9 cellular contexts compared by ENCODE assay signal in the genomic region with DNA sequence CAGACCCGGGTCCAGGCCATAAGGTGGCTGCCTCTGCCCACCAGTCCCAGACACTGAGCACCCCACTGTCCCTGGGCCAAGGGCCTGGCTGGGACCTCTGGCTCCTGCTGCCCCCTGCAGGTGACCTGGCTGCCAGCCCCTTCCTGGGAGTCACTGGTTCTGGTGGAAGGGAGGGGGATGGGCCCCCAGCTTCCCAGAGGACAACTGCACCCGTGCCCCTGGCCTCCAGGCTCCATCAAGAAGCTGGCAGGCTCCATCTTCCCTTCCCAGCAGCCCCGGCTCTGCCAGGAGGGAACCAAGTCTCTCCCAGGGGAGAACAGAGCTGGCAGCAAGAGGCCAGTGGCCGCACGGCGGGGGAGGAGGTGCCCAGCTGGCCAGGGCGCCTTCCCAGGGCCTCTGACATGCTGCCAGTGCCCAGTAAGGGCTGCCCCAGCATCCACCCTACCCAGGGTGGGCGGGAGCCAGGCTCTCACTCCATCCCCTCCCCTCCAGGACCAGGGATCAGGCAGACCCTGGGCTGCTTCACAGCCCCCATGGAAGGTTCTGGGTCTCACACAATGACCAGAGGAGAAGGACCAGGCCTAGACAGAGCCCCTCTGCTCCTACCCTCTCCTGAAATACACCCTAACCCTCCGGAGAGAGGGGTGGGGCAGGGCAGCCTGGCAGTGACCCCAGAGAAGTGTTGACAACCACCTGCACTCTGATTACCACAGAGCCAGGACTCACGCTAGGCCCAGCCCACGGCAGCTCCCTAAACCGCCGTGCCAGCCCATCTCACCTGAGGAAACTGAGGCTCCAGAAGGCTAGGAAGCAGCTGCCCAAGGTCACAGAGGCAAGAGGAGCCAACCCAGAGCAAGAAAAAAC. TPM values are rescaled to one million over a fixed set of nuclear protein-coding genes. Genes with fewer than 3 reads are reported as not detected.
DNase-seq lines count a peak whose midpoint lies in the region; ATAC-seq and TF ChIP-seq lines count a peak whose summit lies in the region.
"Had no signal": no experiment of that assay in that cellular context is flagged by ENCODE, and none has a peak within 500 bp of the region (broad histone marks: within the 10 kb centered on the region; RNA-seq: fewer than 3 reads in every experiment).

No MANE protein-coding gene starts in this region.

- no peak overlapping the region for H4K5ac ChIP-seq in mesendoderm (ENCODE audit: low read length)

- H4K8ac ChIP-seq in mesendoderm (ENCODE audit: low read depth, low read length) = no peak overlapping the region

- H3K27ac Mint-ChIP-seq in immature natural killer cell = no peak overlapping the region

- peak overlapping the region; percentile 78 to 97 (median 93) for H3K9ac ChIP-seq in BLaER1 treated with 17β-estradiol and CSF1 and Interleukin-3, amounts not matched to agents 10 nM and 100 nM
- H3K9ac ChIP-seq in colonic mucosa (ENCODE audit: low read depth in 2 of 2, low read length in 2 of 2) (peak overlapping the region; percentile 36 to 81), mesendoderm (ENCODE audit: low read length) (no peak overlapping the region)

- peaks cover 53% of the 10 kb centered on the region for H3K79me2 ChIP-seq in mesendoderm (ENCODE audit: control insufficient read depth, insufficient read depth, low read length)

- intact Hi-C loops in colonic mucosa (cut with DNase I) = no loop called here

- no peak overlapping the region for H2BK120ac ChIP-seq in mesendoderm (ENCODE audit: low read depth, low read length)

- peak overlapping the region in 8 of 10 experiments; percentile 23 to 100 (median 94); a peak in 10 of 20 replicates for H3K4me3 ChIP-seq in BLaER1 treated with 17β-estradiol and CSF1 and Interleukin-3, amounts not matched to agents 10 nM and 100 nM
- H3K4me3 ChIP-seq in colonic mucosa (no peak overlapping the region), mesendoderm (ENCODE audit: low read length) (no peak overlapping the region)

- peak overlapping the region; percentile 88 to 98 (median 97) for H3K4me2 ChIP-seq in BLaER1 treated with 17β-estradiol and CSF1 and Interleukin-3, amounts not matched to agents 10 nM and 100 nM
- no peak overlapping the region for H3K4me2 ChIP-seq in mesendoderm (ENCODE audit: low read length)

- peaks cover 53 to 85% (median 82%) of the 10 kb centered on the region in 11 experiments; a peak in 21 of 22 replicates for H4K20me1 ChIP-seq in BLaER1 treated with 17β-estradiol and CSF1 and Interleukin-3, amounts not matched to agents 10 nM and 100 nM

- no peaks in the 10 kb centered on the region for H3K27me3 ChIP-seq in BLaER1 treated with 17β-estradiol and CSF1 and Interleukin-3, amounts not matched to agents 10 nM and 100 nM
- no peaks in the 10 kb centered on the region for H3K27me3 ChIP-seq in colonic mucosa
- H3K27me3 ChIP-seq in mesendoderm (ENCODE audit: insufficient read depth, low read length, poor library complexity) = no peaks in the 10 kb centered on the region

- H3K79me1 ChIP-seq in mesendoderm (ENCODE audit: low read length) = peaks cover 13% of the 10 kb centered on the region

- TF ChIP-seq CTCF in colonic mucosa (IDR thresholded peaks at IDR 0.05) = peak; percentile 23

- no CpG with 5 or more reads among the region's 13 CpGs for WGBS in mesendoderm (ENCODE audit: extremely low coverage, insufficient coverage, low lambda C conversion rate)

- H3K4ac ChIP-seq in mesendoderm (ENCODE audit: low read depth, low read length) = no peak overlapping the region

- peaks cover 43 to 72% (median 63%) of the 10 kb centered on the region in 10 experiments for H3K4me1 ChIP-seq in BLaER1 treated with 17β-estradiol and CSF1 and Interleukin-3, amounts not matched to agents 10 nM and 100 nM
- H3K4me1 ChIP-seq in colonic mucosa = peaks cover 25% of the 10 kb centered on the region
- H3K4me1 ChIP-seq in mesendoderm (ENCODE audit: control insufficient read depth, low read depth, low read length) = peaks cover 5% of the 10 kb centered on the region

- peak overlapping the region in 1 of 5 donors; percentile 7 for H3K4me3 Mint-ChIP-seq in immature natural killer cell

- peaks cover 19 to 55% (median 47%) of the 10 kb centered on the region in 11 experiments for H3K36me3 ChIP-seq in BLaER1 treated with 17β-estradiol and CSF1 and Interleukin-3, amounts not matched to agents 10 nM and 100 nM
- peaks cover 3% of the 10 kb centered on the region for H3K36me3 ChIP-seq in colonic mucosa
- H3K36me3 ChIP-seq in mesendoderm (ENCODE audit: control insufficient read depth, insufficient read depth, low read length) = no peaks in the 10 kb centered on the region

- ATAC-seq in activated CD4-positive, CD25-positive, alpha-beta regulatory T cell treated with anti-CD3 and anti-CD28 coated beads, Interleukin-2, amount 50 U/mL, for 24 hours = no peak

- H2AK5ac ChIP-seq in mesendoderm (ENCODE audit: low read length) = no peak overlapping the region

- no peaks in the 10 kb centered on the region for H3K36me3 Mint-ChIP-seq in immature natural killer cell

- no peak overlapping the region for H3K18ac ChIP-seq in mesendoderm (ENCODE audit: low read length)

- DNase-seq in LHCN-M2 (ENCODE audit: low read depth) (peak; percentile 46), colonic mucosa (no peak), mesendoderm (peak; percentile 60), immature natural killer cell (no peak), SW 1271 (lab: John Stamatoyannopoulos, UW) (no peak)
- DNase-seq in stimulated activated CD8-positive, alpha-beta memory T cell treated with anti-CD3 and anti-CD28 coated beads, Interleukin-4, amount 100 ng/mL, for 48 hours = no peak

- no peaks in the 10 kb centered on the region for H3K9me3 ChIP-seq in BLaER1 treated with 17β-estradiol and CSF1 and Interleukin-3, amounts not matched to agents 10 nM and 100 nM (replicated peaks in 1 of 11)
- H3K9me3 ChIP-seq in colonic mucosa = no peaks in the 10 kb centered on the region

- no peak overlapping the region for H3K23ac ChIP-seq in mesendoderm (ENCODE audit: low read length)

- peaks cover 4 to 13% (median 5%) of the 10 kb centered on the region in 3 donors for H3K27me3 Mint-ChIP-seq in immature natural killer cell (ENCODE audit: low read depth in 3 of 3)

- peaks cover 31 to 37% of the 10 kb centered on the region in 2 donors for H3K4me1 Mint-ChIP-seq in immature natural killer cell

- no peaks in the 10 kb centered on the region for H3K9me3 Mint-ChIP-seq in immature natural killer cell

- H2BK15ac ChIP-seq in mesendoderm (replicated peaks; ENCODE audit: low read depth) = no peak overlapping the region

- no peak overlapping the region for H2BK5ac ChIP-seq in mesendoderm (ENCODE audit: low read length)

- no peak overlapping the region for H3K56ac ChIP-seq in mesendoderm (ENCODE audit: low read length)

- peak overlapping the region; percentile 34 to 93 (median 82); a peak in 21 of 22 replicates for H3K27ac ChIP-seq in BLaER1 treated with 17β-estradiol and CSF1 and Interleukin-3, amounts not matched to agents 10 nM and 100 nM
- H3K27ac ChIP-seq in colonic mucosa (peak overlapping the region; percentile 71), mesendoderm (ENCODE audit: low read depth, low read length) (no peak overlapping the region)

RNA-seq across cellular contexts. Expression of a gene that starts 3.6 kb away (rescaled TPM):
- total RNA-seq in LHCN-M2 (2014; rRNA removed) = 52.5 and 60.3 TPM in 2 replicates
- 24.4 TPM for polyA plus RNA-seq in LHCN-M2 (2012)
- 100 to 1,000 TPM; 111 to 285 TPM for total RNA-seq in colonic mucosa
- polyA plus RNA-seq in mesendoderm (2013, experiment 1 of 2) = 51.3 TPM
- 49.9 TPM for polyA plus RNA-seq in mesendoderm (2013, experiment 2 of 2)
- polyA plus RNA-seq in immature natural killer cell = 10 to 100 TPM in 1 of 3 donors, 1 to 10 TPM in 2; 4.6 to 11.6 (median 7.4) TPM

RNA-seq across cellular contexts. Expression of a gene that starts 41.5 kb away (rescaled TPM):
- total RNA-seq in LHCN-M2 (2014; rRNA removed) (not detected in 2 replicates), colonic mucosa (1 to 10 TPM in 1 of 2 donors, under 1 TPM in 1; 0.72 to 1.8 TPM)
- not detected for polyA plus RNA-seq in LHCN-M2 (2012)
- 2.4 TPM for polyA plus RNA-seq in mesendoderm (2013, experiment 1 of 2)
- polyA plus RNA-seq in mesendoderm (2013, experiment 2 of 2) = 2.2 TPM
- not detected for polyA plus RNA-seq in immature natural killer cell
- total RNA-seq: glomerular endothelial cell had no signal

Comparison
In these comparisons a context has a peak if more than half of its experiments do, and no peak if none do; other contexts are left out.
1. H3K4me3 ChIP-seq: peak in BLaER1 treated with 17β-estradiol and CSF1 and Interleukin-3, amounts not matched to agents 10 nM and 100 nM (8 of 10); none in colonic mucosa (single experiment) and mesendoderm (single experiment).
2. DNase-seq: peak in LHCN-M2 (single experiment) and mesendoderm (single experiment); none in colonic mucosa (single experiment), stimulated activated CD8-positive, alpha-beta memory T cell treated with anti-CD3 and anti-CD28 coated beads, Interleukin-4, amount 100 ng/mL, for 48 hours (single experiment), immature natural killer cell (0 of 3) and SW 1271 (0 of 2).